Comparison of ENCODE assay signal across 2 cellular contexts in the genomic region with DNA sequence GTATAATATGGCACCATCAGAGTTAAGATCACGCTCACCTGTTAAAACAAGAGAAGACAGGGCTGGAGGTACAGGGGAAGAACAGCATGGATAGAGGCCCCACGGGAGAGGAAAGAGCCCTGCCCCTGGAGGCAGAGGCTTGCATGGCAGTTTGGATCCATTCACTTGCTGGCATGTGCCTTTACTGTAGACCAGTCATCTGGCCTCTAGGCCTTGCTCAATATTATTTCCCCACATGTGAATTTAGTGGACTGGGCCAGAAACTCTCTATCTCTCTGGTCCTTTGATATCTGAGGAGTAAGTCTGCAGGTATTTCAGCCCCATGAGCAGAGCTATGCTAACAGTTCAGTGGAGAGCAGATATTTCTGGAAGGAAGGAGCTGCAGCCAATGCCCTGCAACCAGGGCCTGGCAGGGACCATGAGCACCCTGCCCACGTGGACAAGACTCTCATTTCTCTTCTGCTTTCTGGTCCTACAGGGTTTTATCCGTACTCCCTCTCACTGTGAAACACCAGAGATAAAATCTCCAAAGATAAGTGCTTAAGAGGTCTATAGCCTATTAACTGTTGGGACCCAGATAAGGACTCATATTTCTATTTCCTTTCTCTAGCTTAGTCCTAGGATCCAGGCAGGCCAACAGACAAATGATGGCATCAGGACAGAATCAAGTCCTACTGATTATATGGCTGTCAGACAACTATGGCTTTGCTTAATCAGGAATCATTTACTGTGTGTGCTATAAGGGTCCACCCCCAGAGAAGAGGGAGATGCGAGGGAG.
TF ChIP-seq lines count a peak whose summit lies in the region.

No MANE protein-coding gene starts in this region.

TF ChIP-seq in HEK293, 187 proteins besides CTCF, POLR2A, EP300 and RAD21 (continued from another document):
- TF ChIP-seq, protein P1, sequence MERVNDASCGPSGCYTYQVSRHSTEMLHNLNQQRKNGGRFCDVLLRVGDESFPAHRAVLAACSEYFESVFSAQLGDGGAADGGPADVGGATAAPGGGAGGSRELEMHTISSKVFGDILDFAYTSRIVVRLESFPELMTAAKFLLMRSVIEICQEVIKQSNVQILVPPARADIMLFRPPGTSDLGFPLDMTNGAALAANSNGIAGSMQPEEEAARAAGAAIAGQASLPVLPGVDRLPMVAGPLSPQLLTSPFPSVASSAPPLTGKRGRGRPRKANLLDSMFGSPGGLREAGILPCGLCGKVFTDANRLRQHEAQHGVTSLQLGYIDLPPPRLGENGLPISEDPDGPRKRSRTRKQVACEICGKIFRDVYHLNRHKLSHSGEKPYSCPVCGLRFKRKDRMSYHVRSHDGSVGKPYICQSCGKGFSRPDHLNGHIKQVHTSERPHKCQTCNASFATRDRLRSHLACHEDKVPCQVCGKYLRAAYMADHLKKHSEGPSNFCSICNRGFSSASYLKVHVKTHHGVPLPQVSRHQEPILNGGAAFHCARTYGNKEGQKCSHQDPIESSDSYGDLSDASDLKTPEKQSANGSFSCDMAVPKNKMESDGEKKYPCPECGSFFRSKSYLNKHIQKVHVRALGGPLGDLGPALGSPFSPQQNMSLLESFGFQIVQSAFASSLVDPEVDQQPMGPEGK (tag by site-specific recombination; IDR thresholded peaks at IDR 0.05), result no peak
- TF ChIP-seq ZBTB17 (tag by site-specific recombination; IDR thresholded peaks at IDR 0.05), result no peak
- TF ChIP-seq ZNF548 (tag by site-specific recombination; IDR thresholded peaks at IDR 0.05), result no peak
- TF ChIP-seq, protein P2, sequence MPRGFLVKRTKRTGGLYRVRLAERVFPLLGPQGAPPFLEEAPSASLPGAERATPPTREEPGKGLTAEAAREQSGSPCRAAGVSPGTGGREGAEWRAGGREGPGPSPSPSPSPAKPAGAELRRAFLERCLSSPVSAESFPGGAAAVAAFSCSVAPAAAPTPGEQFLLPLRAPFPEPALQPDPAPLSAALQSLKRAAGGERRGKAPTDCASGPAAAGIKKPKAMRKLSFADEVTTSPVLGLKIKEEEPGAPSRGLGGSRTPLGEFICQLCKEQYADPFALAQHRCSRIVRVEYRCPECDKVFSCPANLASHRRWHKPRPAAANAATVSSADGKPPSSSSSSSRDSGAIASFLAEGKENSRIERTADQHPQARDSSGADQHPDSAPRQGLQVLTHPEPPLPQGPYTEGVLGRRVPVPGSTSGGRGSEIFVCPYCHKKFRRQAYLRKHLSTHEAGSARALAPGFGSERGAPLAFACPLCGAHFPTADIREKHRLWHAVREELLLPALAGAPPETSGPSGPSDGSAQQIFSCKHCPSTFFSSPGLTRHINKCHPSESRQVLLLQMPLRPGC (tag by site-specific recombination; IDR thresholded peaks at IDR 0.05), result no peak
- TF ChIP-seq ZNF341 (tag by site-specific recombination; IDR thresholded peaks at IDR 0.05; ENCODE audit: low read depth), result 0 out of 2 replicates have a peak, but pooled peaks have one; percentile 39

TF ChIP-seq in WTC11, 78 proteins besides CTCF, POLR2A, EP300 and RAD21 (continued from another document):
- TF ChIP-seq, protein P3, sequence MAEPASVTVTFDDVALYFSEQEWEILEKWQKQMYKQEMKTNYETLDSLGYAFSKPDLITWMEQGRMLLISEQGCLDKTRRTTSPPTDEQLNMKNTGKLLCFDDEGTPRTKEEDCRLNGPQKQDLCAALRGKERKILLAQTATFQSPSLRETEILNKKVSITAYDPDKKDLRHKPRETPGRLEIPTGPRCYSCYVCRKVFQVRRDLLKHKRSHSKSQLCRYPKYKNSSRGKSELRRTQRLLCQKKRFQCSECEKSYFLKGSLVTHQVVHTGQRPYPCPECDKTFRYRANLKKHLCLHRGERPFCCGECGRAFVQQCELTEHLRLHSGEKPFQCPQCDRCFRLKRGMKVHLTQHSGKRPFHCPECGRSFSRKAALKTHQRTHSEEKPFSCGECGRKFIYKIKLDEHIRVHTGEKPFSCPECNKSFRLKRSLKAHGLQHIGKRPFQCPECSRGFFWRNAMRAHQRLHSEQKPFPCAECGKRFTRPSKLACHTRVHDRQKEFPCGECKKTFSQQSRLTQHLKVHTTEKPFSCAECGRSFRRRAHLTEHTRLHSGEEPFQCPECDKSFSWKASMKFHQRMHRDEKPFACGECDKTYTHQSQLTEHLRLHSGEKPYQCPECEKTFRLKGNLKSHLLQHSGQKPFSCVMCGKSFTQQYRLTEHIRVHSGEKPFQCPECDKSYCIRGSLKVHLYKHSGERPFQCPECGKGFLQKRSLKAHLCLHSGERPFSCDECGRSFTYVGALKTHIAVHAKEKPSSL (CRISPR knock-in tag; conservative IDR thresholded peaks at IDR 0.05), result no peak
- TF ChIP-seq FOXP1 (CRISPR knock-in tag; IDR thresholded peaks at IDR 0.05; ENCODE audit: borderline replicate concordance) (no peak), ETV6 (CRISPR knock-in tag; IDR thresholded peaks at IDR 0.05) (no peak), RELA (CRISPR knock-in tag; IDR thresholded peaks at IDR 0.05; ENCODE audit: borderline replicate concordance) (no peak), ZNF263 (CRISPR knock-in tag; IDR thresholded peaks at IDR 0.05; ENCODE audit: low read depth) (no peak), NFATC4 (CRISPR knock-in tag; IDR thresholded peaks at IDR 0.05) (no peak), ZNF219 (CRISPR knock-in tag; IDR thresholded peaks at IDR 0.05; ENCODE audit: borderline replicate concordance) (no peak), TCF7 (CRISPR knock-in tag; IDR thresholded peaks at IDR 0.05; ENCODE audit: low read depth) (no peak), NR2C2 (CRISPR knock-in tag; IDR thresholded peaks at IDR 0.05) (no peak), HMGA2 (CRISPR knock-in tag; IDR thresholded peaks at IDR 0.05) (no peak), ZNF671 (CRISPR knock-in tag; IDR thresholded peaks at IDR 0.05) (no peak), GABPB1 (CRISPR knock-in tag; IDR thresholded peaks at IDR 0.05) (no peak), ESRRA (CRISPR knock-in tag; IDR thresholded peaks at IDR 0.05; ENCODE audit: borderline replicate concordance) (no peak)
- TF ChIP-seq, protein P4, sequence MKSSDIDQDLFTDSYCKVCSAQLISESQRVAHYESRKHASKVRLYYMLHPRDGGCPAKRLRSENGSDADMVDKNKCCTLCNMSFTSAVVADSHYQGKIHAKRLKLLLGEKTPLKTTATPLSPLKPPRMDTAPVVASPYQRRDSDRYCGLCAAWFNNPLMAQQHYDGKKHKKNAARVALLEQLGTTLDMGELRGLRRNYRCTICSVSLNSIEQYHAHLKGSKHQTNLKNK (CRISPR knock-in tag; IDR thresholded peaks at IDR 0.05), result no peak
- TF ChIP-seq, protein P5, sequence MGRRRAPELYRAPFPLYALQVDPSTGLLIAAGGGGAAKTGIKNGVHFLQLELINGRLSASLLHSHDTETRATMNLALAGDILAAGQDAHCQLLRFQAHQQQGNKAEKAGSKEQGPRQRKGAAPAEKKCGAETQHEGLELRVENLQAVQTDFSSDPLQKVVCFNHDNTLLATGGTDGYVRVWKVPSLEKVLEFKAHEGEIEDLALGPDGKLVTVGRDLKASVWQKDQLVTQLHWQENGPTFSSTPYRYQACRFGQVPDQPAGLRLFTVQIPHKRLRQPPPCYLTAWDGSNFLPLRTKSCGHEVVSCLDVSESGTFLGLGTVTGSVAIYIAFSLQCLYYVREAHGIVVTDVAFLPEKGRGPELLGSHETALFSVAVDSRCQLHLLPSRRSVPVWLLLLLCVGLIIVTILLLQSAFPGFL (CRISPR knock-in tag; IDR thresholded peaks at IDR 0.05; ENCODE audit: borderline replicate concordance), result no peak
